16 cellular contexts compared by ENCODE assay signal in genomic region chr18:60943297-60943696, GRCh38.
"Had no signal": no experiment of that assay in that cellular context is flagged by ENCODE, and none has a peak within 500 bp of the region (broad histone marks: within the 10 kb centered on the region; RNA-seq: fewer than 3 reads in every experiment).

No MANE protein-coding gene starts in this region.

- H3K36me3 ChIP-seq: SJCRH30 had no signal

- H3K27me3 ChIP-seq: SJCRH30 had no signal

- H3K4me1 ChIP-seq: SJCRH30 had no signal

- H3K9me3 ChIP-seq: SJCRH30 had no signal

- H3K27ac ChIP-seq: SJCRH30 had no signal

- H3K4me3 ChIP-seq: SJCRH30 had no signal

- DNase-seq: KBM-7, NCI-H1092, NCI-H1105 treated with DMSO at 0.1 percent for 48 hours, NCI-H1417 treated with DMSO at 0.1 percent for 48 hours, NCI-H1694, NCI-H1930, NCI-H2081 treated with DMSO at 0.1 percent for 48 hours, NCI-H2171, NCI-H226, NCI-H446, NCI-H510A, NCI-H524 treated with DMSO at 0.1 percent for 48 hours, NCI-H748 treated with DMSO at 0.1 percent for 48 hours, SHP77 treated with DMSO at 0.1 percent for 48 hours, SJCRH30, T-helper 1 cell had no signal
